Comparison of ENCODE assay signal across 1 cellular context in the genomic region with DNA sequence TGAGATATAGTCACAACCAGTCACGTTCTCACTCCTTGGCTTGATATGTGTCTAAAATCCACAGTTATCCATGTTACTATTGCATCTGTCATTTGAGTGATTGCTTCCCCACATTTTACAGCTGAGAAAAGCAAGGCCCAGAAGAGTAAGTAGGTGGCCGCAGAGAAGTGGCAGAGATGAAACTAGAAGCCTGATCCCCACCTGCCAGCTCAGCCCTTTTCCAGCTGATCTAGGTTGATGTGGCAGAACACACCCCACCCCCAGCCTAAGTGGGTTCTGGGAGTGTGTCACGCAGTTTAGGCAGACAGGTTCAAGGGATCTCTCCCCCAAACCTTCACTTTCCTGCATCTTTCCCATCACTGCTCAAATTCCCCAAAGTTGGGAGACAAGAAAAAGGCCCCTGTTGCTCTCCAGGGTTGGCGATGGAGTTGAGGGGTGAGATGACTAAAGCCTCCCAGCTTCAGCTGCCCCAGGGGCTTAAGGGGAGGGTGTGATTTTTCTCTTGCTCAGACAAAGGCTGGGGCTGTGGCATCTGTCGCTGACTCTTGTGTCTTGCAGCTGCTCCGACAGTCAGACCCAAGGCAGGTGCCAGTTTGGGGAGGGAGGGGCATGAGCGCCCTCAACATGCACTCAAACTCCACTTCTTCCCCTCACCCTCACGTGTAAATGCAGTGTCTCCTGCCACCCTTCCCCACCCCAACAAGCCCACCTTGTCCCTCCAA.
TF ChIP-seq lines count a peak whose summit lies in the region.

No MANE protein-coding gene starts in this region.

TF ChIP-seq in H1, 55 proteins besides CTCF, POLR2A, EP300 and RAD21:
- no peak for TF ChIP-seq JUND (IDR thresholded peaks at IDR 0.05; ENCODE audit: low read length)
- no peak for TF ChIP-seq CEBPB (IDR thresholded peaks at IDR 0.05; ENCODE audit: low read depth, low read length)
- TF ChIP-seq, protein P1, sequence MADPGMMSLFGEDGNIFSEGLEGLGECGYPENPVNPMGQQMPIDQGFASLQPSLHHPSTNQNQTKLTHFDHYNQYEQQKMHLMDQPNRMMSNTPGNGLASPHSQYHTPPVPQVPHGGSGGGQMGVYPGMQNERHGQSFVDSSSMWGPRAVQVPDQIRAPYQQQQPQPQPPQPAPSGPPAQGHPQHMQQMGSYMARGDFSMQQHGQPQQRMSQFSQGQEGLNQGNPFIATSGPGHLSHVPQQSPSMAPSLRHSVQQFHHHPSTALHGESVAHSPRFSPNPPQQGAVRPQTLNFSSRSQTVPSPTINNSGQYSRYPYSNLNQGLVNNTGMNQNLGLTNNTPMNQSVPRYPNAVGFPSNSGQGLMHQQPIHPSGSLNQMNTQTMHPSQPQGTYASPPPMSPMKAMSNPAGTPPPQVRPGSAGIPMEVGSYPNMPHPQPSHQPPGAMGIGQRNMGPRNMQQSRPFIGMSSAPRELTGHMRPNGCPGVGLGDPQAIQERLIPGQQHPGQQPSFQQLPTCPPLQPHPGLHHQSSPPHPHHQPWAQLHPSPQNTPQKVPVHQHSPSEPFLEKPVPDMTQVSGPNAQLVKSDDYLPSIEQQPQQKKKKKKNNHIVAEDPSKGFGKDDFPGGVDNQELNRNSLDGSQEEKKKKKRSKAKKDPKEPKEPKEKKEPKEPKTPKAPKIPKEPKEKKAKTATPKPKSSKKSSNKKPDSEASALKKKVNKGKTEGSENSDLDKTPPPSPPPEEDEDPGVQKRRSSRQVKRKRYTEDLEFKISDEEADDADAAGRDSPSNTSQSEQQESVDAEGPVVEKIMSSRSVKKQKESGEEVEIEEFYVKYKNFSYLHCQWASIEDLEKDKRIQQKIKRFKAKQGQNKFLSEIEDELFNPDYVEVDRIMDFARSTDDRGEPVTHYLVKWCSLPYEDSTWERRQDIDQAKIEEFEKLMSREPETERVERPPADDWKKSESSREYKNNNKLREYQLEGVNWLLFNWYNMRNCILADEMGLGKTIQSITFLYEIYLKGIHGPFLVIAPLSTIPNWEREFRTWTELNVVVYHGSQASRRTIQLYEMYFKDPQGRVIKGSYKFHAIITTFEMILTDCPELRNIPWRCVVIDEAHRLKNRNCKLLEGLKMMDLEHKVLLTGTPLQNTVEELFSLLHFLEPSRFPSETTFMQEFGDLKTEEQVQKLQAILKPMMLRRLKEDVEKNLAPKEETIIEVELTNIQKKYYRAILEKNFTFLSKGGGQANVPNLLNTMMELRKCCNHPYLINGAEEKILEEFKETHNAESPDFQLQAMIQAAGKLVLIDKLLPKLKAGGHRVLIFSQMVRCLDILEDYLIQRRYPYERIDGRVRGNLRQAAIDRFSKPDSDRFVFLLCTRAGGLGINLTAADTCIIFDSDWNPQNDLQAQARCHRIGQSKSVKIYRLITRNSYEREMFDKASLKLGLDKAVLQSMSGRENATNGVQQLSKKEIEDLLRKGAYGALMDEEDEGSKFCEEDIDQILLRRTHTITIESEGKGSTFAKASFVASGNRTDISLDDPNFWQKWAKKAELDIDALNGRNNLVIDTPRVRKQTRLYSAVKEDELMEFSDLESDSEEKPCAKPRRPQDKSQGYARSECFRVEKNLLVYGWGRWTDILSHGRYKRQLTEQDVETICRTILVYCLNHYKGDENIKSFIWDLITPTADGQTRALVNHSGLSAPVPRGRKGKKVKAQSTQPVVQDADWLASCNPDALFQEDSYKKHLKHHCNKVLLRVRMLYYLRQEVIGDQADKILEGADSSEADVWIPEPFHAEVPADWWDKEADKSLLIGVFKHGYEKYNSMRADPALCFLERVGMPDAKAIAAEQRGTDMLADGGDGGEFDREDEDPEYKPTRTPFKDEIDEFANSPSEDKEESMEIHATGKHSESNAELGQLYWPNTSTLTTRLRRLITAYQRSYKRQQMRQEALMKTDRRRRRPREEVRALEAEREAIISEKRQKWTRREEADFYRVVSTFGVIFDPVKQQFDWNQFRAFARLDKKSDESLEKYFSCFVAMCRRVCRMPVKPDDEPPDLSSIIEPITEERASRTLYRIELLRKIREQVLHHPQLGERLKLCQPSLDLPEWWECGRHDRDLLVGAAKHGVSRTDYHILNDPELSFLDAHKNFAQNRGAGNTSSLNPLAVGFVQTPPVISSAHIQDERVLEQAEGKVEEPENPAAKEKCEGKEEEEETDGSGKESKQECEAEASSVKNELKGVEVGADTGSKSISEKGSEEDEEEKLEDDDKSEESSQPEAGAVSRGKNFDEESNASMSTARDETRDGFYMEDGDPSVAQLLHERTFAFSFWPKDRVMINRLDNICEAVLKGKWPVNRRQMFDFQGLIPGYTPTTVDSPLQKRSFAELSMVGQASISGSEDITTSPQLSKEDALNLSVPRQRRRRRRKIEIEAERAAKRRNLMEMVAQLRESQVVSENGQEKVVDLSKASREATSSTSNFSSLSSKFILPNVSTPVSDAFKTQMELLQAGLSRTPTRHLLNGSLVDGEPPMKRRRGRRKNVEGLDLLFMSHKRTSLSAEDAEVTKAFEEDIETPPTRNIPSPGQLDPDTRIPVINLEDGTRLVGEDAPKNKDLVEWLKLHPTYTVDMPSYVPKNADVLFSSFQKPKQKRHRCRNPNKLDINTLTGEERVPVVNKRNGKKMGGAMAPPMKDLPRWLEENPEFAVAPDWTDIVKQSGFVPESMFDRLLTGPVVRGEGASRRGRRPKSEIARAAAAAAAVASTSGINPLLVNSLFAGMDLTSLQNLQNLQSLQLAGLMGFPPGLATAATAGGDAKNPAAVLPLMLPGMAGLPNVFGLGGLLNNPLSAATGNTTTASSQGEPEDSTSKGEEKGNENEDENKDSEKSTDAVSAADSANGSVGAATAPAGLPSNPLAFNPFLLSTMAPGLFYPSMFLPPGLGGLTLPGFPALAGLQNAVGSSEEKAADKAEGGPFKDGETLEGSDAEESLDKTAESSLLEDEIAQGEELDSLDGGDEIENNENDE (IDR thresholded peaks at IDR 0.05; ENCODE audit: insufficient replicate concordance, low read length): no peak
- no peak for TF ChIP-seq SP1 (IDR thresholded peaks at IDR 0.05; ENCODE audit: low read depth, low read length)
- TF ChIP-seq, protein P2, sequence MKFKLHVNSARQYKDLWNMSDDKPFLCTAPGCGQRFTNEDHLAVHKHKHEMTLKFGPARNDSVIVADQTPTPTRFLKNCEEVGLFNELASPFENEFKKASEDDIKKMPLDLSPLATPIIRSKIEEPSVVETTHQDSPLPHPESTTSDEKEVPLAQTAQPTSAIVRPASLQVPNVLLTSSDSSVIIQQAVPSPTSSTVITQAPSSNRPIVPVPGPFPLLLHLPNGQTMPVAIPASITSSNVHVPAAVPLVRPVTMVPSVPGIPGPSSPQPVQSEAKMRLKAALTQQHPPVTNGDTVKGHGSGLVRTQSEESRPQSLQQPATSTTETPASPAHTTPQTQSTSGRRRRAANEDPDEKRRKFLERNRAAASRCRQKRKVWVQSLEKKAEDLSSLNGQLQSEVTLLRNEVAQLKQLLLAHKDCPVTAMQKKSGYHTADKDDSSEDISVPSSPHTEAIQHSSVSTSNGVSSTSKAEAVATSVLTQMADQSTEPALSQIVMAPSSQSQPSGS (IDR thresholded peaks at IDR 0.05; ENCODE audit: low read length): no peak
- TF ChIP-seq POLR2AphosphoS5 (IDR thresholded peaks at IDR 0.05; ENCODE audit: low read depth, low read length): no peak
- TF ChIP-seq CBX5 (IDR thresholded peaks at IDR 0.05; ENCODE audit: low read depth, low read length): no peak
- no peak for TF ChIP-seq SRF (IDR thresholded peaks at IDR 0.05; ENCODE audit: low read depth, low read length)
- TF ChIP-seq PHF8 (conservative IDR thresholded peaks at IDR 0.05; ENCODE audit: low read depth, low read length): no peak
- no peak for TF ChIP-seq CBX8 (IDR thresholded peaks at IDR 0.05; ENCODE audit: borderline replicate concordance, low read depth, low read length)
- no peak for TF ChIP-seq HDAC2 (IDR thresholded peaks at IDR 0.05; ENCODE audit: borderline replicate concordance in 1 of 2, low read depth in 2 of 2, low read length in 2 of 2)
- TF ChIP-seq EZH2 (IDR thresholded peaks at IDR 0.05; ENCODE audit: low read depth, low read length, severe bottlenecking): no peak
- no peak for TF ChIP-seq KDM1A (IDR thresholded peaks at IDR 0.05; ENCODE audit: borderline replicate concordance, low read length)
- no peak for TF ChIP-seq SP4 (IDR thresholded peaks at IDR 0.05; ENCODE audit: low read length)
TF ChIP-seq in H1: peak in this region for 0.
